In genomic region chr6:112191509-112191908, GRCh38 we compare ENCODE assay signal across 27 cellular contexts.
DNase-seq lines count a peak whose midpoint lies in the region; ATAC-seq, FAIRE-seq and TF ChIP-seq lines count a peak whose summit lies in the region.
"Had no signal": no experiment of that assay in that cellular context is flagged by ENCODE, and none has a peak within 500 bp of the region (broad histone marks: within the 10 kb centered on the region; RNA-seq: fewer than 3 reads in every experiment).

No MANE protein-coding gene starts in this region.

- DNase-seq in NCI-H2196 (lab: John Stamatoyannopoulos, UW; ENCODE audit: unreplicated experiment): peak; percentile 5
- DNase-seq in NCI-H2196 treated with DMSO at 0.1 percent for 48 hours (lab: John Stamatoyannopoulos, UW; ENCODE audit: unreplicated experiment): no peak
- no peak for DNase-seq in HepG2 (ENCODE audit: low spot score)
- DNase-seq in right lobe of liver: no peak
- no peak for DNase-seq in esophagus muscularis mucosa (ENCODE audit: extremely low spot score)
- DNase-seq in uterus: no peak
- no peak for DNase-seq in naive thymus-derived CD8-positive, alpha-beta T cell
- DNase-seq: 8988T; ACHN; AML-193; BE2C; CD4-positive, alpha-beta T cell; CD8-positive, alpha-beta memory T cell; DMS 273 treated with DMSO at 0.1 percent for 48 hours; DMS79; EL; GDM1; GM23248; H9 had no signal

- no peaks in the 10 kb centered on the region for H3K9me3 ChIP-seq in HepG2 (ENCODE audit: low read length)
- no peaks in the 10 kb centered on the region for H3K9me3 ChIP-seq in right lobe of liver
- no peaks in the 10 kb centered on the region for H3K9me3 ChIP-seq in esophagus muscularis mucosa
- H3K9me3 ChIP-seq in uterus: no peaks in the 10 kb centered on the region
- H3K9me3 ChIP-seq: A549; BE2C; BLaER1 treated with 17β-estradiol and CSF1 and Interleukin-3, amounts not matched to agents 10 nM and 100 nM had no signal

- H3K4me1 ChIP-seq in HepG2 (ENCODE audit: insufficient read depth, low read length) (peaks cover 11% of the 10 kb centered on the region; the same call in 1 of the 2 replicates), right lobe of liver (no peaks in the 10 kb centered on the region), esophagus muscularis mucosa (peaks cover 25 to 90% (median 76%) of the 10 kb centered on the region in 4 donors), uterus (peaks cover 0 to 12% of the 10 kb centered on the region in 2 donors)
- H3K4me1 ChIP-seq: A549 had no signal

- TF ChIP-seq POLR2A in HepG2 (IDR thresholded peaks at IDR 0.05; ENCODE audit: insufficient read depth in 1 of 2, low read depth in 2 of 2, low read length in 2 of 2): no peak
- no peak for TF ChIP-seq POLR2A in right lobe of liver (IDR thresholded peaks at IDR 0.05)
- no peak for TF ChIP-seq POLR2A in esophagus muscularis mucosa (IDR thresholded peaks at IDR 0.05; ENCODE audit: low read depth)
- TF ChIP-seq POLR2A in uterus (IDR thresholded peaks at IDR 0.05): no peak

- H3K79me2 ChIP-seq in HepG2 (ENCODE audit: insufficient read depth, low read length): no peaks in the 10 kb centered on the region

- H4K20me1 ChIP-seq in HepG2 (ENCODE audit: insufficient read depth, low read length): no peaks in the 10 kb centered on the region
- H4K20me1 ChIP-seq: BLaER1 treated with 17β-estradiol and CSF1 and Interleukin-3, amounts not matched to agents 10 nM and 100 nM had no signal

- no peak for TF ChIP-seq RAD21 in HepG2 (CRISPR knock-in tag; IDR thresholded peaks at IDR 0.05)

- no peak overlapping the region for H3K4me3 ChIP-seq in HepG2 (replicated peaks in 1 of 3; ENCODE audit: insufficient read depth in 1 of 3, low read depth in 2 of 3, low read length in 3 of 3)
- no peak overlapping the region for H3K4me3 ChIP-seq in right lobe of liver
- H3K4me3 ChIP-seq in esophagus muscularis mucosa: no peak overlapping the region
- H3K4me3 ChIP-seq in uterus: no peak overlapping the region
- H3K4me3 ChIP-seq: A549; BLaER1 treated with 17β-estradiol and CSF1 and Interleukin-3, amounts not matched to agents 10 nM and 100 nM; GM12878; GM23248 had no signal

- intact Hi-C loops in HepG2 (cut with micrococcal nuclease; ENCODE audit: unreplicated experiment) (no loop called here), right lobe of liver (cut with DNase I) (no loop called here), esophagus muscularis mucosa (cut with DNase I) (no loop called here), uterus (cut with DNase I; ENCODE audit: low total_unique reads) (no loop called here)

- in situ Hi-C loops in HepG2 (cut with HindIII; ENCODE audit: extremely low pct_ligation_motif_present, low pct_unique_long_range_greater_than_20kb): no loop called here

- WGBS in HepG2 (ENCODE audit: low lambda C conversion rate): 62% methylated on average over 6 of the region's 6 CpGs
- 63% methylated on average over 4 of the region's 6 CpGs for WGBS in right lobe of liver (ENCODE audit: insufficient coverage, low coverage, low lambda C conversion rate, missing lambda C conversion rate)
- WGBS in esophagus muscularis mucosa: 84% methylated on average over 6 of the region's 6 CpGs

- H3K36me3 ChIP-seq in HepG2 (replicated peaks in 1 of 2; ENCODE audit: control insufficient read depth in 1 of 2, insufficient read depth in 2 of 2, low read length in 2 of 2) (no peaks in the 10 kb centered on the region), right lobe of liver (no peaks in the 10 kb centered on the region), esophagus muscularis mucosa (peaks cover 6 to 69% (median 40%) of the 10 kb centered on the region in 4 donors), uterus (no peaks in the 10 kb centered on the region)
- H3K36me3 ChIP-seq: BE2C; BLaER1 treated with 17β-estradiol and CSF1 and Interleukin-3, amounts not matched to agents 10 nM and 100 nM had no signal

- BruUV-seq in HepG2 (replicated peaks; lab: Mats Ljungman, UMichigan): no TSS peak

- POLR2A ChIA-PET in HepG2 (lab: Yijun Ruan, JAX): no interaction called here
- POLR2A ChIA-PET in naive thymus-derived CD8-positive, alpha-beta T cell (lab: Charles Lee): no interaction called here

- H3K4me3 Mint-ChIP-seq in naive thymus-derived CD8-positive, alpha-beta T cell: no peak overlapping the region
- H3K4me3 Mint-ChIP-seq: CD14-positive monocyte; CD4-positive, alpha-beta T cell; CD8-positive, alpha-beta memory T cell; H9 had no signal

- H3K9me3 Mint-ChIP-seq in naive thymus-derived CD8-positive, alpha-beta T cell: no peaks in the 10 kb centered on the region
- H3K9me3 Mint-ChIP-seq: CD4-positive, alpha-beta T cell; CD8-positive, alpha-beta memory T cell; H9 had no signal

- FAIRE-seq in HepG2 (lab: Jason Lieb, UNC): no peak
- FAIRE-seq: A549, D721Med, GM12878, GM19239 had no signal

- no peak overlapping the region for H3K9ac ChIP-seq in HepG2 (ENCODE audit: insufficient read depth, low read depth, low read length)
- H3K9ac ChIP-seq: BLaER1 treated with 17β-estradiol and CSF1 and Interleukin-3, amounts not matched to agents 10 nM and 100 nM; GM23248 had no signal

- H3K36me3 Mint-ChIP-seq in naive thymus-derived CD8-positive, alpha-beta T cell: no peaks in the 10 kb centered on the region
- H3K36me3 Mint-ChIP-seq: CD14-positive monocyte had no signal

- no peak overlapping the region for H3K27ac ChIP-seq in HepG2 (ENCODE audit: extremely low read length, insufficient read depth, low read length)
- H3K27ac ChIP-seq in right lobe of liver: no peak overlapping the region
- peak overlapping the region; percentile 64 to 71 (median 68) for H3K27ac ChIP-seq in esophagus muscularis mucosa (replicated peaks in 1 of 4)
- peak overlapping the region; percentile 62 to 63 for H3K27ac ChIP-seq in uterus
- H3K27ac ChIP-seq: A549; BLaER1 treated with 17β-estradiol and CSF1 and Interleukin-3, amounts not matched to agents 10 nM and 100 nM; GM23248 had no signal

- H3K27ac Mint-ChIP-seq in naive thymus-derived CD8-positive, alpha-beta T cell: no peak overlapping the region
- H3K27ac Mint-ChIP-seq: CD14-positive monocyte; CD4-positive, alpha-beta T cell; CD8-positive, alpha-beta memory T cell; H9 had no signal

- no peak overlapping the region for H2AFZ ChIP-seq in HepG2 (ENCODE audit: low read length)
- H2AFZ ChIP-seq: GM23248 had no signal

- TF ChIP-seq CTCF in HepG2 (CRISPR knock-in tag; IDR thresholded peaks at IDR 0.05) (no peak), right lobe of liver (IDR thresholded peaks at IDR 0.05) (no peak), esophagus muscularis mucosa (IDR thresholded peaks at IDR 0.05) (no peak), uterus (IDR thresholded peaks at IDR 0.05) (no peak)

- H3K27me3 ChIP-seq in HepG2 (ENCODE audit: control insufficient read depth in 1 of 2, insufficient read depth in 2 of 2, low read length in 2 of 2) (no peaks in the 10 kb centered on the region), right lobe of liver (no peaks in the 10 kb centered on the region), esophagus muscularis mucosa (no peaks in the 10 kb centered on the region), uterus (no peaks in the 10 kb centered on the region)
- H3K27me3 ChIP-seq: BE2C; BLaER1 treated with 17β-estradiol and CSF1 and Interleukin-3, amounts not matched to agents 10 nM and 100 nM had no signal

- H3K4me1 Mint-ChIP-seq in naive thymus-derived CD8-positive, alpha-beta T cell: peaks cover 0 to 4% (median 2%) of the 10 kb centered on the region in 4 donors
- H3K4me1 Mint-ChIP-seq: CD14-positive monocyte had no signal

- TF ChIP-seq EP300 in HepG2 (IDR thresholded peaks at IDR 0.05; ENCODE audit: low read depth in 2 of 2, low read length in 2 of 2) (no peak), HepG2 (CRISPR knock-in tag; IDR thresholded peaks at IDR 0.05; ENCODE audit: borderline replicate concordance) (no peak), esophagus muscularis mucosa (IDR thresholded peaks at IDR 0.05) (no peak)

- H3K27me3 Mint-ChIP-seq in naive thymus-derived CD8-positive, alpha-beta T cell: peaks cover 3 to 15% (median 11%) of the 10 kb centered on the region in 5 donors

- ATAC-seq in HepG2 (no peak), right lobe of liver (no peak), HG03139 (IDR thresholded peaks at IDR 0.05; ENCODE audit: unreplicated experiment) (no peak)
- ATAC-seq in naive thymus-derived CD8-positive, alpha-beta T cell: no peak
- ATAC-seq: A549, GM12878, HCT116 had no signal

- CTCF ChIA-PET in HepG2 (lab: Yijun Ruan, JAX; ENCODE audit: low intra/inter-chr PET ratio, low total read pairs): no interaction called here

- no peak overlapping the region for H3K4me2 ChIP-seq in HepG2 (ENCODE audit: low read depth, low read length)
- H3K4me2 ChIP-seq: A549; BLaER1 treated with 17β-estradiol and CSF1 and Interleukin-3, amounts not matched to agents 10 nM and 100 nM had no signal

TF ChIP-seq in HepG2, 621 proteins besides CTCF, POLR2A, EP300 and RAD21:
- peak; percentile 78 for TF ChIP-seq CEBPB (IDR thresholded peaks at IDR 0.05; ENCODE audit: borderline replicate concordance, low read depth, low read length)
- TF ChIP-seq ZNF101 (CRISPR knock-in tag; IDR thresholded peaks at IDR 0.05; ENCODE audit: borderline replicate concordance, low read depth): no peak

Comparison
In these comparisons a context has a peak if more than half of its experiments do, and no peak if none do; other contexts are left out.
1. H3K27ac ChIP-seq: peak in esophagus muscularis mucosa (4 of 4) and uterus (2 of 2); none in HepG2 (single experiment) and right lobe of liver (0 of 3).